ENCODE assay signal across 8 cellular contexts in the genomic region with DNA sequence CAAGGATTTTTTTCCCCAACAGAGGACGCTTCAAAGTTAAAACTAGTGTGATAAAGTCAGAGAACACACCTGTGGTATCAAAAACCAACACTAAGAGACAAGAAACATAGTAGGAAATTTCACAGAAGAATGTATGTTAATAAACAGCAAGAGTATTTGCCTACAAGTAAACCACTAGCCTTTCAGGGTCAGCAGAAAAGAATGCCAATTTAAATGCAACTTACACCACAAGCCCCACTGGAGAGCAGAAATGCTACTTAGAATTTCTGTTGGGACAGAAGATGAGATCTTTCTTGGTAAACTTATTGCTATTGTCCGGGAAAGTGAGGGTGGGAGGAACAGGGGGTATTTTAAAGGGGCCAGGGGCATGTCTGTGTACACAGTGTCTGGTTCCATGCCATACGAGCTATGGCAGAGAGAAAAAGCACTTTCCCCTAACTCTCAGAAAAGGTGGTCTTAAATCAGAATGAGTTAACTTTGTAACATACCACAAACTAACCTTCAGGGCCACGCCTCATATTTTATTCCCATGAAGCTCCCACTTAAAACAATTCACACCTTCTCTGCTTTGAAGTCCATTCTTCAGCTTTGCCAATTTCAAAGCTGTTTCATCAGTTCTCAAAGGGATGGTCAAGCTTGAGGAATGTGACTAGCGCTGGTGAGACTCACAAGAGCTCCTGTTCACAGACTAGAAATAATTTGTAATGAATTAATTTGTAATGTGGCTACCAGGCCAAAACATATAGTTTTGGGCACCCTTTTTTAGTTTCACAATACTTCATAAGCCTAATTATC.
DNase-seq lines count a peak whose midpoint lies in the region; ATAC-seq and TF ChIP-seq lines count a peak whose summit lies in the region.

No MANE protein-coding gene starts in this region.

- H3K4me1 ChIP-seq in CD4-positive, alpha-beta memory T cell (ENCODE audit: insufficient read depth, low read length): peaks cover 100% of the 10 kb centered on the region
- H3K4me1 ChIP-seq in aorta (ENCODE audit: control insufficient read depth in 1 of 2, insufficient read depth in 2 of 2, low read length in 2 of 2): peaks cover 6 to 7% of the 10 kb centered on the region in 2 donors

- DNase-seq in CD4-positive, alpha-beta memory T cell: no peak
- DNase-seq in NCI-H526 (lab: John Stamatoyannopoulos, UW): peak; percentile 17 to 58
- DNase-seq in nephron progenitor cell: no peak
- DNase-seq in aorta: no peak
- no peak for DNase-seq in GM13976 (ENCODE audit: low spot score)
- no peak for DNase-seq in stimulated activated CD4-positive, alpha-beta T cell treated with anti-CD3 and anti-CD28 coated beads, Interleukin-4, amount 100 ng/mL, for 4 hours
- DNase-seq in stimulated activated CD4-positive, alpha-beta T cell treated with anti-CD3 and anti-CD28 coated beads, Interleukin-4, amount 100 ng/mL, for 1 hour: no peak

- H3K27me3 ChIP-seq in CD4-positive, alpha-beta memory T cell (ENCODE audit: insufficient read depth, low read length): no peaks in the 10 kb centered on the region
- no peaks in the 10 kb centered on the region for H3K27me3 ChIP-seq in aorta (ENCODE audit: control insufficient read depth in 1 of 2, insufficient read depth in 2 of 2, low read length in 1 of 2)

- ATAC-seq in aorta (ENCODE audit: low FRiP score): no peak

- in situ Hi-C loops in GM13976 (cut with MboI; ENCODE audit: low sequenced_read_pairs, unreplicated experiment): no loop called here

- TF ChIP-seq CTCF in nephron progenitor cell (IDR thresholded peaks at IDR 0.05) (no peak), GM13976 (IDR thresholded peaks at IDR 0.05; ENCODE audit: borderline replicate concordance, control extremely low read depth, extremely low read depth, insufficient read depth, missing control alignments) (no peak)

- POLR2A ChIA-PET in CD4-positive, alpha-beta memory T cell (lab: Charles Lee; ENCODE audit: partially characterized antibody): interaction anchor here (0.6 to 2.0 kb wide), 8 partner anchors 8 to 68 kb away, joined by 3 to 8 read pairs (median 3); partner anchors contain the start of gene STK24

- H3K4me3 ChIP-seq in CD4-positive, alpha-beta memory T cell (ENCODE audit: low read length in 2 of 2): no peak overlapping the region
- no peak overlapping the region for H3K4me3 ChIP-seq in aorta (ENCODE audit: low read length in 2 of 2)

- H3K27ac ChIP-seq in CD4-positive, alpha-beta memory T cell (ENCODE audit: low read depth, low read length): peak overlapping the region; percentile 12
- H3K27ac ChIP-seq in aorta (ENCODE audit: low read depth in 1 of 2, low read length in 2 of 2): no peak overlapping the region

- H3K9me3 Mint-ChIP-seq in CD4-positive, alpha-beta memory T cell: no peaks in the 10 kb centered on the region
- no peaks in the 10 kb centered on the region for H3K9me3 Mint-ChIP-seq in dendritic cell treated with granulocyte-macrophage colony-stimulating factor and Interleukin-4, amounts not matched to agents 40 ng/mL and 50 ng/mL, for 4 days
- H3K9me3 Mint-ChIP-seq in nephron progenitor cell: peaks cover 3% of the 10 kb centered on the region

- H3K4me1 Mint-ChIP-seq in CD4-positive, alpha-beta memory T cell: peaks cover 73 to 100% (median 89%) of the 10 kb centered on the region in 4 donors
- H3K4me1 Mint-ChIP-seq in dendritic cell treated with granulocyte-macrophage colony-stimulating factor and Interleukin-4, amounts not matched to agents 40 ng/mL and 50 ng/mL, for 4 days (ENCODE audit: low read depth): peaks cover 80% of the 10 kb centered on the region
- H3K4me1 Mint-ChIP-seq in nephron progenitor cell: peaks cover 65% of the 10 kb centered on the region

- H3K27ac Mint-ChIP-seq in CD4-positive, alpha-beta memory T cell: peak overlapping the region; percentile 80 to 95 (median 87)
- peak overlapping the region; percentile 96 for H3K27ac Mint-ChIP-seq in dendritic cell treated with granulocyte-macrophage colony-stimulating factor and Interleukin-4, amounts not matched to agents 40 ng/mL and 50 ng/mL, for 4 days
- H3K27ac Mint-ChIP-seq in nephron progenitor cell: peak overlapping the region; percentile 94

- H3K27me3 Mint-ChIP-seq in CD4-positive, alpha-beta memory T cell: no peaks in the 10 kb centered on the region
- no peaks in the 10 kb centered on the region for H3K27me3 Mint-ChIP-seq in dendritic cell treated with granulocyte-macrophage colony-stimulating factor and Interleukin-4, amounts not matched to agents 40 ng/mL and 50 ng/mL, for 4 days
- peaks cover 3% of the 10 kb centered on the region for H3K27me3 Mint-ChIP-seq in nephron progenitor cell (ENCODE audit: low read depth, poor library complexity)

- H3K9me3 ChIP-seq in CD4-positive, alpha-beta memory T cell (ENCODE audit: control insufficient read depth in 1 of 2, low read length in 2 of 2): no peaks in the 10 kb centered on the region
- H3K9me3 ChIP-seq in aorta (ENCODE audit: control insufficient read depth, low read length): no peaks in the 10 kb centered on the region

- CTCF ChIA-PET in CD4-positive, alpha-beta memory T cell (lab: Charles Lee; ENCODE audit: partially characterized antibody): interaction anchor here (0.5 to 1.4 kb wide), 6 partner anchors 11 to 63 kb away, joined by 3 to 5 read pairs (median 3); no protein-coding TSS in a partner anchor

- intact Hi-C loops in CD4-positive, alpha-beta memory T cell (cut with micrococcal nuclease): no loop called here
- intact Hi-C loops in dendritic cell treated with granulocyte-macrophage colony-stimulating factor and Interleukin-4, amounts not matched to agents 40 ng/mL and 50 ng/mL, for 4 days (cut with micrococcal nuclease): loop anchor here (1.0 to 5.0 kb wide), 2 partner anchors 24 to 59 kb away; no protein-coding TSS in a partner anchor
- intact Hi-C loops in aorta (cut with DNase I): loop anchor here in 1 of 2 donors (5.0 kb wide), 1 partner anchor 69 kb away; the partner anchor contains the start of gene STK24

- no peaks in the 10 kb centered on the region for H3K36me3 ChIP-seq in CD4-positive, alpha-beta memory T cell (ENCODE audit: insufficient read depth, low read length)
- H3K36me3 ChIP-seq in aorta (ENCODE audit: control insufficient read depth in 1 of 2, insufficient read depth in 2 of 2, low read length in 1 of 2): no peaks in the 10 kb centered on the region

- peak overlapping the region in 4 of 8 donors; percentile 23 to 53 (median 45) for H3K4me3 Mint-ChIP-seq in CD4-positive, alpha-beta memory T cell
- no peak overlapping the region for H3K4me3 Mint-ChIP-seq in dendritic cell treated with granulocyte-macrophage colony-stimulating factor and Interleukin-4, amounts not matched to agents 40 ng/mL and 50 ng/mL, for 4 days
- peak overlapping the region; percentile 57 for H3K4me3 Mint-ChIP-seq in nephron progenitor cell

- WGBS in aorta, 2 donors: 92 to 97% methylated on average over 4 to 5 of the region's 5 CpGs

- H3K36me3 Mint-ChIP-seq in CD4-positive, alpha-beta memory T cell: peaks cover 12 to 35% of the 10 kb centered on the region in 2 donors
- peaks cover 29% of the 10 kb centered on the region for H3K36me3 Mint-ChIP-seq in dendritic cell treated with granulocyte-macrophage colony-stimulating factor and Interleukin-4, amounts not matched to agents 40 ng/mL and 50 ng/mL, for 4 days (ENCODE audit: low read depth)
- peaks cover 41% of the 10 kb centered on the region for H3K36me3 Mint-ChIP-seq in nephron progenitor cell (ENCODE audit: low read depth)

Comparison
In these comparisons a context has a peak if more than half of its experiments do, and no peak if none do; other contexts are left out.
1. DNase-seq: peak in NCI-H526 (2 of 2); none in CD4-positive, alpha-beta memory T cell (0 of 5), nephron progenitor cell (single experiment), aorta (0 of 2), GM13976 (single experiment), stimulated activated CD4-positive, alpha-beta T cell treated with anti-CD3 and anti-CD28 coated beads, Interleukin-4, amount 100 ng/mL, for 4 hours (0 of 2) and stimulated activated CD4-positive, alpha-beta T cell treated with anti-CD3 and anti-CD28 coated beads, Interleukin-4, amount 100 ng/mL, for 1 hour (single experiment).
2. Peak in every context shown above with its lines, with median percentiles within 50 percentile points of each other: H3K27ac Mint-ChIP-seq.